In genomic region chrX:119266364-119266995, GRCh38 we compare ENCODE assay signal across 10 cellular contexts. TPM values are rescaled to one million over a fixed set of nuclear protein-coding genes. Genes with fewer than 3 reads are reported as not detected.
A peak's percentile ranks its signal among the peaks of the same experiment; 100 is the strongest.
DNase-seq lines count a peak whose midpoint lies in the region; ATAC-seq and TF ChIP-seq lines count a peak whose summit lies in the region.
"Had no signal": no experiment of that assay in that cellular context is flagged by ENCODE, and none has a peak within 500 bp of the region (broad histone marks: within the 10 kb centered on the region; RNA-seq: fewer than 3 reads in every experiment).

No MANE protein-coding gene starts in this region.

- no peak overlapping the region for H3K9ac ChIP-seq in GM23248

- no peak overlapping the region for H2AFZ ChIP-seq in GM23248

- H3K27ac ChIP-seq in GM23248 (no peak overlapping the region), RWPE2 (ENCODE audit: poor library complexity, severe bottlenecking) (no peak overlapping the region), prostate gland (no peak overlapping the region)
- H3K27ac ChIP-seq: neutrophil had no signal

- peak; percentile 0 for DNase-seq in DMS153 treated with DMSO at 0.1 percent for 48 hours (lab: John Stamatoyannopoulos, UW; ENCODE audit: unreplicated experiment)
- DNase-seq in DMS153 (lab: John Stamatoyannopoulos, UW) = no peak
- peak; percentile 49 for DNase-seq in GM23248
- DNase-seq in RWPE2 (ENCODE audit: low spot score) = no peak
- DNase-seq in epithelial cell of esophagus (ENCODE audit: low read depth) = peak; percentile 15
- no peak for DNase-seq in prostate gland (ENCODE audit: low spot score)
- no peak for DNase-seq in mesenteric fat pad (ENCODE audit: low spot score)
- DNase-seq: activated B cell treated with CpG ODN at 0.5 μM for 24 hours had no signal

- 10 to 13% methylated on average over 5 of the region's 5 CpGs for WGBS in GM23248 (ENCODE audit: low coverage in 1 of 2, low lambda C conversion rate in 2 of 2, missing lambda C conversion rate in 2 of 2), 2 experiments
- WGBS in prostate gland = 19% methylated on average over 5 of the region's 5 CpGs

- H3K9me2 ChIP-seq in GM23248 (ENCODE audit: insufficient read depth) = no peaks in the 10 kb centered on the region

- H3K36me3 ChIP-seq in GM23248 (ENCODE audit: low read depth) (no peaks in the 10 kb centered on the region), RWPE2 (ENCODE audit: low read depth) (no peaks in the 10 kb centered on the region), prostate gland (no peaks in the 10 kb centered on the region)
- H3K36me3 ChIP-seq: neutrophil had no signal

- H3K4me2 ChIP-seq in GM23248 (ENCODE audit: unreplicated experiment) = no peak overlapping the region

- H4K20me1 ChIP-seq in GM23248 (ENCODE audit: insufficient read depth) = no peaks in the 10 kb centered on the region

- ATAC-seq in RWPE2 (ENCODE audit: low read depth) (peak; percentile 48; the same call in 1 of the 3 replicates), GM19455 (IDR thresholded peaks at IDR 0.05; ENCODE audit: unreplicated experiment) (no peak)

- H3K27me3 ChIP-seq in GM23248 (replicated peaks; ENCODE audit: insufficient read depth) = no peaks in the 10 kb centered on the region
- no peaks in the 10 kb centered on the region for H3K27me3 ChIP-seq in RWPE2 (ENCODE audit: insufficient read depth, poor library complexity, severe bottlenecking)
- H3K27me3 ChIP-seq in prostate gland (replicated peaks; ENCODE audit: insufficient read depth) = no peaks in the 10 kb centered on the region

- H3K9me3 ChIP-seq in GM23248 (ENCODE audit: low read depth) = no peaks in the 10 kb centered on the region
- no peaks in the 10 kb centered on the region for H3K9me3 ChIP-seq in RWPE2 (ENCODE audit: severe bottlenecking)
- no peaks in the 10 kb centered on the region for H3K9me3 ChIP-seq in prostate gland
- H3K9me3 ChIP-seq: neutrophil had no signal

- intact Hi-C loops in prostate gland (cut with DNase I) = no loop called here

- TF ChIP-seq CTCF in RWPE2 (IDR thresholded peaks at IDR 0.05; ENCODE audit: poor library complexity, severe bottlenecking) (peak; percentile 71), epithelial cell of esophagus (IDR thresholded peaks at IDR 0.05; ENCODE audit: insufficient read depth, low read depth, low read length, missing control alignments) (peak; percentile 71), prostate gland (IDR thresholded peaks at IDR 0.05) (peak in 3 of 4 experiments; percentile 22 to 38 (median 32))

- H3K4me3 ChIP-seq in GM23248 = no peak overlapping the region
- H3K4me3 ChIP-seq in RWPE2 (ENCODE audit: severe bottlenecking) = no peak overlapping the region
- H3K4me3 ChIP-seq in epithelial cell of esophagus (ENCODE audit: low read length) = no peak overlapping the region
- H3K4me3 ChIP-seq in prostate gland = no peak overlapping the region

- H3K4me1 ChIP-seq in GM23248 (ENCODE audit: insufficient read depth) (no peaks in the 10 kb centered on the region), RWPE2 (ENCODE audit: insufficient read depth, poor library complexity, severe bottlenecking) (no peaks in the 10 kb centered on the region), prostate gland (replicated peaks) (no peaks in the 10 kb centered on the region)

- TF ChIP-seq POLR2A in prostate gland (IDR thresholded peaks at IDR 0.05) = no peak

- H3K79me2 ChIP-seq in GM23248 (ENCODE audit: insufficient read depth) = no peaks in the 10 kb centered on the region

- H3F3A ChIP-seq in GM23248 (ENCODE audit: insufficient read depth) = no peaks in the 10 kb centered on the region

- in situ Hi-C loops in GM23248 (cut with MboI) = no loop called here

RNA-seq across cellular contexts. Expression of gene PGRMC1, which starts 30.4 kb away (rescaled TPM):
- 238 and 245 TPM in 2 replicates for total RNA-seq in GM23248 (2014; rRNA removed; shearing (Covaris generic))
- 172 and 176 TPM in 2 replicates for polyA plus RNA-seq in GM23248 (2016; fragmentation: Nextera tagmentation; extraction: Ambion mirVana)
- total RNA-seq in prostate gland (100 to 1,000 TPM; 156 to 171 TPM), mesenteric fat pad (220 TPM)

Comparison
In these comparisons a context has a peak if more than half of its experiments do, and no peak if none do; other contexts are left out.
1. DNase-seq: peak in DMS153 treated with DMSO at 0.1 percent for 48 hours (single experiment), GM23248 (single experiment) and epithelial cell of esophagus (single experiment); none in DMS153 (single experiment), RWPE2 (single experiment), prostate gland (single experiment) and mesenteric fat pad (single experiment).
2. Peak in every context shown above with its lines, with median percentiles within 50 percentile points of each other: CTCF ChIP-seq.